In the genomic region with DNA sequence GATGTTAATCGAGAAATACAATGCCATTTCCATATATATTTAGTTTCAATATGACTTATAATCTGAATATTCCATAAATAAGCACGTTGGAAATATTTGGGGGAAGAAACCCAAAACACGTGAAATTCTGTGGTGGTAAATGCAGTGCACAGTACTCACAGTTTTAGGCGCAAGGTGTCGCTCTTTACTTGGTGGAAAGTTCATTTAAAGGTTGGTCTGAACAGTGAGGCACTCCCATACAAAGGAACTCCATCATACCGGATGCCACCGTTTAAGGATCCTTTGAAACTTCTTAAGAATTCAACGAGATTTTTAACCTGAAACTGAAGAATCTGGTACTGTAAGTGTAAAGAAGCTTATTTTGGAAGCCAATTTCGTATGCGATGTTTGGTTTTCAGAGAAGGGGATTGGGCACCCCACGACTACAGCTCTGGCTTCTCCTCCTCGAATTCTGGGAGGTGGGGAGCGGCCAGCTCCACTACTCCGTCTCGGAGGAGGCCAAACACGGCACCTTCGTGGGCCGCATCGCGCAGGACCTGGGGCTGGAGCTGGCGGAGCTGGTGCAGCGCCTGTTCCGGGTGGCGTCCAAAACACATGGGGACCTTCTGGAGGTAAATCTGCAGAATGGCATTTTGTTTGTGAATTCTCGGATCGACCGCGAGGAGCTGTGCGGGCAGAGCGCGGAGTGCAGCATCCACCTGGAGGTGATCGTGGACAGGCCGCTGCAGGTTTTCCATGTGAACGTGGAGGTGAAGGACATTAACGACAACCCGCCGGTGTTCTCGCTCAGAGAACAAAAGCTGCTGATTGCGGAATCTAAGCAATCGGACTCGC, we compare ENCODE assay signal across 11 cellular contexts. TPM values are rescaled to one million over a fixed set of nuclear protein-coding genes. Genes with fewer than 3 reads are reported as not detected.
DNase-seq lines count a peak whose midpoint lies in the region; ATAC-seq and TF ChIP-seq lines count a peak whose summit lies in the region.
"Had no signal": no experiment of that assay in that cellular context is flagged by ENCODE, and none has a peak within 500 bp of the region (broad histone marks: within the 10 kb centered on the region; RNA-seq: fewer than 3 reads in every experiment).

Gene PCDHA11 (plus strand): TSS at position 237 of the 834 bp plus-strand sequence. CDS start 147 bp downstream, at position 384.

- H3K4me3 Mint-ChIP-seq in mesothelial cell of epicardium, result peak within 1 kb of the TSS; percentile 80

- TF ChIP-seq CTCF in mesothelial cell of epicardium (IDR thresholded peaks at IDR 0.05; ENCODE audit: unreplicated experiment), result no peak

- no peak within 1 kb of the TSS for H3K4me3 ChIP-seq in MG63
- H3K4me3 ChIP-seq: colonic mucosa had no signal

- H3K36me3 ChIP-seq in MG63, result no peaks in the 10 kb centered on the region
- H3K36me3 ChIP-seq: colonic mucosa, right atrium auricular region had no signal

- no peaks in the 10 kb centered on the region for H3K27me3 Mint-ChIP-seq in mesothelial cell of epicardium (ENCODE audit: low read depth)

- no peaks in the 10 kb centered on the region for H3K9me3 ChIP-seq in MG63
- H3K9me3 ChIP-seq: colonic mucosa had no signal

- DNase-seq in DMS53 treated with DMSO at 0.1 percent for 48 hours (lab: John Stamatoyannopoulos, UW; ENCODE audit: unreplicated experiment), result peak; percentile 55
- DNase-seq in NCI-H1092 treated with DMSO at 0.1 percent for 48 hours (lab: John Stamatoyannopoulos, UW), result peak; percentile 77
- DNase-seq in cerebellum (ENCODE audit: low spot score), result peak; percentile 46
- no peak for DNase-seq in mesothelial cell of epicardium (ENCODE audit: low spot score in 2 of 2, unreplicated experiment in 2 of 2)
- DNase-seq in MG63, result no peak
- no peak for DNase-seq in dedifferentiated amniotic fluid mesenchymal stem cell (ENCODE audit: extremely low spot score)
- no peak for DNase-seq in activated CD4-positive, alpha-beta T cell treated with anti-CD3 and anti-CD28 coated beads, Interleukin-2, amount 50 U/mL, for 48 hours
- DNase-seq: colonic mucosa had no signal

- H3K36me3 Mint-ChIP-seq in mesothelial cell of epicardium, result peaks cover 49% of the 10 kb centered on the region

- ATAC-seq in HG02973 (IDR thresholded peaks at IDR 0.05; ENCODE audit: unreplicated experiment), result no peak

- peak within 1 kb of the TSS; percentile 81 for H3K27ac Mint-ChIP-seq in mesothelial cell of epicardium

- peaks cover 5% of the 10 kb centered on the region for H3K4me1 Mint-ChIP-seq in mesothelial cell of epicardium

- peaks cover 6% of the 10 kb centered on the region for H3K27me3 ChIP-seq in MG63
- H3K27me3 ChIP-seq: colonic mucosa, right atrium auricular region had no signal

- peaks cover 27% of the 10 kb centered on the region for H3K9me3 Mint-ChIP-seq in mesothelial cell of epicardium

RNA-seq across cellular contexts. Expression of gene PCDHA11, which starts in this region (rescaled TPM):
- 27.7 TPM for total RNA-seq in cerebellum
- 11.7 to 12.8 TPM (median 11.8 TPM) in 3 replicates for total RNA-seq in mesothelial cell of epicardium
- not detected in 2 replicates for total RNA-seq in MG63 (2014; rRNA removed; shearing (Covaris generic); ENCODE audit: low replicate concordance)
- total RNA-seq: colonic mucosa; T-helper 2 cell treated with Interferon-gamma antibody and Interleukin-4, amounts not matched to agents 100 ng/mL and 5 ng/mL, for 36 hours had no signal

Comparison
In these comparisons a context has a peak if more than half of its experiments do, and no peak if none do; other contexts are left out.
1. RNA of gene PCDHA11 (total RNA-seq): 27.7 TPM in cerebellum (single experiment) and 11.7 to 12.8 TPM in mesothelial cell of epicardium; not detected in MG63; every median in the first group is over 10 times any median in the second.
2. DNase-seq: peak in DMS53 treated with DMSO at 0.1 percent for 48 hours (single experiment), NCI-H1092 treated with DMSO at 0.1 percent for 48 hours (single experiment) and cerebellum (single experiment); none in mesothelial cell of epicardium (0 of 2), MG63 (single experiment), dedifferentiated amniotic fluid mesenchymal stem cell (single experiment) and activated CD4-positive, alpha-beta T cell treated with anti-CD3 and anti-CD28 coated beads, Interleukin-2, amount 50 U/mL, for 48 hours (0 of 2).